18 cellular contexts compared by ENCODE assay signal in the genomic region with DNA sequence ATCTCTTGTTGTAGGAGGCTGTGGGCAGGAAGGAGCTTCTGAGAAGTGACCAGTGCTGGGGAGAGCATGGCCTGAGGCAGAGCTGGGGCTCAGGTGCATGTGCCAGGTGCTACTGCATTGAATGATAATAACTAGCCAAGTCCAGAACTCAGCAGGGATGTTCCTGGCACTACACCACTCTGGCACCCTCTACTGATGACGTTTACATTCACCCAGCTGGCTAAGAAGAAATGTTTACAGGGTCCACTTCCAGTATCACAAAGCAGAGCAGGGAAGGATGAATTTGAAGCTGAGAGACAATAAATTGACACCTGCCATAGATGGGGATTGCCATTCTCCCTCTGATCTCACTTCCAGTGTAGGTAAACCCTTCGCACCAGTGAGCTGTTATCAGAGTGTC.
DNase-seq lines count a peak whose midpoint lies in the region; ATAC-seq, FAIRE-seq and TF ChIP-seq lines count a peak whose summit lies in the region.
"Had no signal": no experiment of that assay in that cellular context is flagged by ENCODE, and none has a peak within 500 bp of the region (broad histone marks: within the 10 kb centered on the region; RNA-seq: fewer than 3 reads in every experiment).

No MANE protein-coding gene starts in this region.

- 52% methylated on average over 2 of the region's 2 CpGs for WGBS in esophagus muscularis mucosa
- 45% methylated on average over 2 of the region's 2 CpGs for WGBS in aorta, 2 donors
- WGBS in psoas muscle, 3 donors = 45 to 56% (median 47%) methylated on average over 2 of the region's 2 CpGs

- H2AFZ ChIP-seq in DND-41 (ENCODE audit: low read depth, low read length) = no peak overlapping the region

- no peaks in the 10 kb centered on the region for H3K36me3 ChIP-seq in DND-41 (ENCODE audit: insufficient read depth, low read length)
- no peaks in the 10 kb centered on the region for H3K36me3 ChIP-seq in esophagus muscularis mucosa
- no peaks in the 10 kb centered on the region for H3K36me3 ChIP-seq in aorta (ENCODE audit: control insufficient read depth in 1 of 2, insufficient read depth in 2 of 2, low read length in 1 of 2)
- H3K36me3 ChIP-seq in psoas muscle (ENCODE audit: insufficient read depth in 1 of 2, low read depth in 1 of 2) = no peaks in the 10 kb centered on the region
- H3K36me3 ChIP-seq: right atrium auricular region, WERI-Rb-1 had no signal

- no peaks in the 10 kb centered on the region for H4K20me1 ChIP-seq in DND-41 (ENCODE audit: insufficient read depth, low read length)

- H3K4me1 ChIP-seq in DND-41 (ENCODE audit: insufficient read depth, low read length) (no peaks in the 10 kb centered on the region), esophagus muscularis mucosa (no peaks in the 10 kb centered on the region), aorta (ENCODE audit: control insufficient read depth in 1 of 2, insufficient read depth in 2 of 2, low read length in 2 of 2) (no peaks in the 10 kb centered on the region), psoas muscle (no peaks in the 10 kb centered on the region)
- H3K4me1 ChIP-seq: right atrium auricular region had no signal

- no peaks in the 10 kb centered on the region for H3K79me2 ChIP-seq in DND-41 (ENCODE audit: insufficient read depth, low read length)

- H3K4me3 ChIP-seq in DND-41 (ENCODE audit: low read depth in 1 of 2, low read length in 2 of 2) (no peak overlapping the region), esophagus muscularis mucosa (no peak overlapping the region), aorta (ENCODE audit: low read length in 2 of 2) (no peak overlapping the region), psoas muscle (no peak overlapping the region)
- H3K4me3 ChIP-seq: dorsolateral prefrontal cortex, right atrium auricular region had no signal

- DNase-seq in DND-41 = no peak
- DNase-seq in NCI-H146 (lab: John Stamatoyannopoulos, UW) = peak; percentile 87
- peak; percentile 29 for DNase-seq in OCI-M1 (lab: John Stamatoyannopoulos, UW)
- peak; percentile 53 for DNase-seq in esophagus muscularis mucosa (ENCODE audit: extremely low spot score)
- no peak for DNase-seq in D721Med (ENCODE audit: insufficient read length, low spot score)
- no peak for DNase-seq in aorta
- DNase-seq in psoas muscle = no peak
- DNase-seq: activated T-cell treated with anti-CD3 and anti-CD28 coated beads, Interleukin-2, amount 50 U/mL, for 1 hour; dorsolateral prefrontal cortex; kidney; naive B cell; NCI-H446; SIG-M5; stimulated activated CD4-positive, alpha-beta T cell treated with anti-CD3 and anti-CD28 coated beads, Interleukin-4, amount 100 ng/mL, for 4 hours; stimulated activated naive CD4-positive, alpha-beta T cell treated with Interleukin-2 at 50 U/mL for 16 hours; WERI-Rb-1 had no signal

- H3K9ac ChIP-seq in DND-41 (ENCODE audit: low read depth, low read length) = no peak overlapping the region

- no peak for ATAC-seq in DND-41 (ENCODE audit: insufficient read depth, low read depth)
- no peak for ATAC-seq in GM21360 (IDR thresholded peaks at IDR 0.05; ENCODE audit: unreplicated experiment)
- ATAC-seq in aorta (ENCODE audit: low FRiP score) = no peak
- ATAC-seq in psoas muscle = no peak

- TF ChIP-seq EP300 in esophagus muscularis mucosa (IDR thresholded peaks at IDR 0.05) = no peak

- no peak for TF ChIP-seq POLR2A in esophagus muscularis mucosa (IDR thresholded peaks at IDR 0.05; ENCODE audit: low read depth)

- H3K27ac ChIP-seq in DND-41 (ENCODE audit: low read length) (no peak overlapping the region), esophagus muscularis mucosa (replicated peaks in 1 of 4) (no peak overlapping the region), aorta (ENCODE audit: low read depth in 1 of 2, low read length in 2 of 2) (no peak overlapping the region), psoas muscle (no peak overlapping the region)
- H3K27ac ChIP-seq: dorsolateral prefrontal cortex, right atrium auricular region, WERI-Rb-1 had no signal

- intact Hi-C loops in esophagus muscularis mucosa (cut with DNase I) = no loop called here
- intact Hi-C loops in aorta (cut with DNase I) = no loop called here
- intact Hi-C loops in psoas muscle (cut with DNase I) = no loop called here

- TF ChIP-seq CTCF in DND-41 (IDR thresholded peaks at IDR 0.05; ENCODE audit: borderline replicate concordance, extremely low read depth, low read length, poor library complexity, severe bottlenecking) (peak; percentile 37), esophagus muscularis mucosa (IDR thresholded peaks at IDR 0.05) (no peak), D721Med (IDR thresholded peaks at IDR 0.05; ENCODE audit: insufficient read depth, missing control alignments) (no peak), psoas muscle (IDR thresholded peaks at IDR 0.05) (no peak)

- H3K27me3 ChIP-seq in DND-41 (ENCODE audit: insufficient read depth, low read length, poor library complexity) = no peaks in the 10 kb centered on the region
- H3K27me3 ChIP-seq in esophagus muscularis mucosa = peaks cover 0 to 15% (median 0%) of the 10 kb centered on the region in 4 donors
- H3K27me3 ChIP-seq in aorta (ENCODE audit: control insufficient read depth in 1 of 2, insufficient read depth in 2 of 2, low read length in 1 of 2) = no peaks in the 10 kb centered on the region
- H3K27me3 ChIP-seq in psoas muscle (ENCODE audit: insufficient read depth in 3 of 3, low read length in 2 of 3) = peaks cover 0 to 13% (median 0%) of the 10 kb centered on the region in 3 donors
- H3K27me3 ChIP-seq: right atrium auricular region had no signal

- H3K9me3 ChIP-seq in DND-41 (ENCODE audit: insufficient read depth, low read length, severe bottlenecking) (no peaks in the 10 kb centered on the region), esophagus muscularis mucosa (no peaks in the 10 kb centered on the region), aorta (ENCODE audit: control insufficient read depth, low read length) (no peaks in the 10 kb centered on the region), psoas muscle (no peaks in the 10 kb centered on the region)
- H3K9me3 ChIP-seq: right atrium auricular region had no signal

- no peak for FAIRE-seq in D721Med (lab: Jason Lieb, UNC)
- FAIRE-seq: kidney had no signal

- H3K4me2 ChIP-seq in DND-41 (ENCODE audit: insufficient read depth, low read length) = no peak overlapping the region

Comparison
In these comparisons a context has a peak if more than half of its experiments do, and no peak if none do; other contexts are left out.
1. DNase-seq: peak in NCI-H146 (single experiment), OCI-M1 (single experiment) and esophagus muscularis mucosa (single experiment); none in DND-41 (single experiment), D721Med (single experiment), aorta (0 of 2) and psoas muscle (0 of 2).